1 cellular context compared by ENCODE assay signal in the genomic region with DNA sequence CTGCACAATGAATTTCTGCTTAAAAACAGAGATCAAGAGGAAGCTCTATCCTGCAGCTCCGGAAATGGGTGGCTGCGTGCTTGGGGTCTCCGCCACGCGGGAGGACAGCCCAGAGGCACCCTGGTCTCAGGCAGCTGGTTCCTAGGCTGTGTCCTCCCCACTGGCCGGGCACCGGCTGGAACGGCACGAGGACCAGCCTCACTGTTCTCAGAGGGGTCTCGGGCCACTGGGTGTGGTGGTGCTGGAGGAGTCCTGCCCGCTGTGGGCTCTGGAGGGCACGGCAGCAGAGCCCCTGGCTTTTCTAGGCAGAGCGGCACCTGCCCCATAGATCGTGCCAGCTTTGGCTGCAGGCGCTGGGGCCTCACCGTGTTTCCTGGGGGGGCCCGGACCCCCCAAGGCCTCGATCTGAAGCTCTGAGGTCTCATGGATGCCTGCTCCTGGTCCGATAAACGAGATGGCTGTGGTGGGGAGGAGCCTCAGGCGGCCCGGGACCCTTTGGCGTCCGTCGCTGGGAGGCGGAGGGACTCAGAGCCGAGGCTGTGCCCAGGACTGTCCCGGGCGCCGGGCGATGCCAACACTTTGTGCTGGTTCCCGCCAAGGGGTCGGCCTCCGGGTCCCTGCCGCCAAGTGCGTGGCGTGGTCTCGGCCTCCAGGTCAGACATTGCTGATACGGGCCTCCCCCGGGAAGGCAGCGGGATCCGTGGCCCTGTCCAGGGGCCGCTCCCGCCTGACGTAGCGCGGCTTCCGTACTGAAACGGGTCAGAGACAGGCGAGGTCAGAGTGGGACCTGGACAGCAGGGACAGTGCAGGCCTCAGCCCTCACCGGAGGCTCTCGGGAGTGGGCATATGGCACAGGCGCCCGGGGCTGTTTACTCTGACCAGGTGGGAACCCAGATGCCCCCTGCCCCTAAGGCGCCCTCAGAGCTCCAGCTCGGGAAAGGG.
TF ChIP-seq lines count a peak whose summit lies in the region.

No MANE protein-coding gene starts in this region.

TF ChIP-seq in GM23338, 12 proteins besides CTCF, POLR2A, EP300 and RAD21 (continued from another document):
- TF ChIP-seq, protein P1, sequence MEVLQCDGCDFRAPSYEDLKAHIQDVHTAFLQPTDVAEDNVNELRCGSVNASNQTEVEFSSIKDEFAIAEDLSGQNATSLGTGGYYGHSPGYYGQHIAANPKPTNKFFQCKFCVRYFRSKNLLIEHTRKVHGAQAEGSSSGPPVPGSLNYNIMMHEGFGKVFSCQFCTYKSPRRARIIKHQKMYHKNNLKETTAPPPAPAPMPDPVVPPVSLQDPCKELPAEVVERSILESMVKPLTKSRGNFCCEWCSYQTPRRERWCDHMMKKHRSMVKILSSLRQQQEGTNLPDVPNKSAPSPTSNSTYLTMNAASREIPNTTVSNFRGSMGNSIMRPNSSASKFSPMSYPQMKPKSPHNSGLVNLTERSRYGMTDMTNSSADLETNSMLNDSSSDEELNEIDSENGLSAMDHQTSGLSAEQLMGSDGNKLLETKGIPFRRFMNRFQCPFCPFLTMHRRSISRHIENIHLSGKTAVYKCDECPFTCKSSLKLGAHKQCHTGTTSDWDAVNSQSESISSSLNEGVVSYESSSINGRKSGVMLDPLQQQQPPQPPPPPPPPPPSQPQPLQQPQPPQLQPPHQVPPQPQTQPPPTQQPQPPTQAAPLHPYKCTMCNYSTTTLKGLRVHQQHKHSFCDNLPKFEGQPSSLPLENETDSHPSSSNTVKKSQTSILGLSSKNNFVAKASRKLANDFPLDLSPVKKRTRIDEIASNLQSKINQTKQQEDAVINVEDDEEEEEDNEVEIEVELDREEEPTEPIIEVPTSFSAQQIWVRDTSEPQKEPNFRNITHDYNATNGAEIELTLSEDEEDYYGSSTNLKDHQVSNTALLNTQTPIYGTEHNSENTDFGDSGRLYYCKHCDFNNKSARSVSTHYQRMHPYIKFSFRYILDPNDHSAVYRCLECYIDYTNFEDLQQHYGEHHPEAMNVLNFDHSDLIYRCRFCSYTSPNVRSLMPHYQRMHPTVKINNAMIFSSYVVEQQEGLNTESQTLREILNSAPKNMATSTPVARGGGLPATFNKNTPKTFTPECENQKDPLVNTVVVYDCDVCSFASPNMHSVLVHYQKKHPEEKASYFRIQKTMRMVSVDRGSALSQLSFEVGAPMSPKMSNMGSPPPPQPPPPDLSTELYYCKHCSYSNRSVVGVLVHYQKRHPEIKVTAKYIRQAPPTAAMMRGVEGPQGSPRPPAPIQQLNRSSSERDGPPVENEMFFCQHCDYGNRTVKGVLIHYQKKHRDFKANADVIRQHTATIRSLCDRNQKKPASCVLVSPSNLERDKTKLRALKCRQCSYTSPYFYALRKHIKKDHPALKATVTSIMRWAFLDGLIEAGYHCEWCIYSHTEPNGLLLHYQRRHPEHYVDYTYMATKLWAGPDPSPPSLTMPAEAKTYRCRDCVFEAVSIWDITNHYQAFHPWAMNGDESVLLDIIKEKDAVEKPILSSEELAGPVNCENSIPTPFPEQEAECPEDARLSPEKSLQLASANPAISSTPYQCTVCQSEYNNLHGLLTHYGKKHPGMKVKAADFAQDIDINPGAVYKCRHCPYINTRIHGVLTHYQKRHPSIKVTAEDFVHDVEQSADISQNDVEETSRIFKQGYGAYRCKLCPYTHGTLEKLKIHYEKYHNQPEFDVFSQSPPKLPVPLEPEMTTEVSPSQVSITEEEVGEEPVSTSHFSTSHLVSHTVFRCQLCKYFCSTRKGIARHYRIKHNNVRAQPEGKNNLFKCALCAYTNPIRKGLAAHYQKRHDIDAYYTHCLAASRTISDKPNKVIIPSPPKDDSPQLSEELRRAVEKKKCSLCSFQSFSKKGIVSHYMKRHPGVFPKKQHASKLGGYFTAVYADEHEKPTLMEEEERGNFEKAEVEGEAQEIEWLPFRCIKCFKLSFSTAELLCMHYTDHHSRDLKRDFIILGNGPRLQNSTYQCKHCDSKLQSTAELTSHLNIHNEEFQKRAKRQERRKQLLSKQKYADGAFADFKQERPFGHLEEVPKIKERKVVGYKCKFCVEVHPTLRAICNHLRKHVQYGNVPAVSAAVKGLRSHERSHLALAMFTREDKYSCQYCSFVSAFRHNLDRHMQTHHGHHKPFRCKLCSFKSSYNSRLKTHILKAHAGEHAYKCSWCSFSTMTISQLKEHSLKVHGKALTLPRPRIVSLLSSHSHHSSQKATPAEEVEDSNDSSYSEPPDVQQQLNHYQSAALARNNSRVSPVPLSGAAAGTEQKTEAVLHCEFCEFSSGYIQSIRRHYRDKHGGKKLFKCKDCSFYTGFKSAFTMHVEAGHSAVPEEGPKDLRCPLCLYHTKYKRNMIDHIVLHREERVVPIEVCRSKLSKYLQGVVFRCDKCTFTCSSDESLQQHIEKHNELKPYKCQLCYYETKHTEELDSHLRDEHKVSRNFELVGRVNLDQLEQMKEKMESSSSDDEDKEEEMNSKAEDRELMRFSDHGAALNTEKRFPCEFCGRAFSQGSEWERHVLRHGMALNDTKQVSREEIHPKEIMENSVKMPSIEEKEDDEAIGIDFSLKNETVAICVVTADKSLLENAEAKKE (CRISPR knock-in tag; IDR thresholded peaks at IDR 0.05) = no peak
- no peak for TF ChIP-seq POLR2AphosphoS5 (IDR thresholded peaks at IDR 0.05; ENCODE audit: low read depth)
- TF ChIP-seq JUNB (IDR thresholded peaks at IDR 0.05; ENCODE audit: unreplicated experiment) = no peak
- no peak for TF ChIP-seq ZNF331 (CRISPR knock-in tag; IDR thresholded peaks at IDR 0.05; ENCODE audit: low read depth)
- TF ChIP-seq CREB1 (CRISPR knock-in tag; IDR thresholded peaks at IDR 0.05; ENCODE audit: low read depth) = no peak
